Comparison of ENCODE assay signal across 12 cellular contexts in genomic region chrX:153689654-153690465, GRCh38. TPM values are rescaled to one million over a fixed set of nuclear protein-coding genes. Genes with fewer than 3 reads are reported as not detected.
A peak's percentile ranks its signal among the peaks of the same experiment; 100 is the strongest.
DNase-seq lines count a peak whose midpoint lies in the region; ATAC-seq, FAIRE-seq and TF ChIP-seq lines count a peak whose summit lies in the region.
"Had no signal": no experiment of that assay in that cellular context is flagged by ENCODE, and none has a peak within 500 bp of the region (broad histone marks: within the 10 kb centered on the region; RNA-seq: fewer than 3 reads in every experiment).

No MANE protein-coding gene starts in this region.

- H3K9me3 Mint-ChIP-seq in astrocyte (ENCODE audit: unreplicated experiment) (no peaks in the 10 kb centered on the region), CD14-positive monocyte (peaks cover 0 to 7% (median 2%) of the 10 kb centered on the region in 7 donors)
- no peaks in the 10 kb centered on the region for H3K9me3 Mint-ChIP-seq in activated T-helper 17 cell treated with anti-CD3 and anti-CD28 coated beads, Interleukin-2, amount 50 U/mL, for 72 hours
- H3K9me3 Mint-ChIP-seq: activated naive CD8-positive, alpha-beta T cell treated with anti-CD3 and anti-CD28 coated beads, Interleukin-2, amount 10 ng/mL, durations not matched to agents 7 days and 5 days had no signal

- H2AFZ ChIP-seq in astrocyte (ENCODE audit: low read depth, low read length): no peak overlapping the region

- H3K4me3 Mint-ChIP-seq in astrocyte (ENCODE audit: unreplicated experiment) (peak overlapping the region; percentile 76), CD14-positive monocyte (peak overlapping the region in 1 of 2 donors; percentile 51)
- no peak overlapping the region for H3K4me3 Mint-ChIP-seq in activated T-helper 17 cell treated with anti-CD3 and anti-CD28 coated beads, Interleukin-2, amount 50 U/mL, for 72 hours
- H3K4me3 Mint-ChIP-seq: activated naive CD8-positive, alpha-beta T cell treated with anti-CD3 and anti-CD28 coated beads, Interleukin-2, amount 10 ng/mL, durations not matched to agents 7 days and 5 days had no signal

- H3K4me1 Mint-ChIP-seq in astrocyte (ENCODE audit: low read depth, unreplicated experiment) (peaks cover 2% of the 10 kb centered on the region), CD14-positive monocyte (peaks cover 12% of the 10 kb centered on the region)
- no peaks in the 10 kb centered on the region for H3K4me1 Mint-ChIP-seq in activated T-helper 17 cell treated with anti-CD3 and anti-CD28 coated beads, Interleukin-2, amount 50 U/mL, for 72 hours
- H3K4me1 Mint-ChIP-seq: activated naive CD8-positive, alpha-beta T cell treated with anti-CD3 and anti-CD28 coated beads, Interleukin-2, amount 10 ng/mL, durations not matched to agents 7 days and 5 days had no signal

- no peak overlapping the region for H3K9ac ChIP-seq in astrocyte (ENCODE audit: low read length)

- no peak overlapping the region for H3K27ac Mint-ChIP-seq in astrocyte (ENCODE audit: unreplicated experiment)
- no peak overlapping the region for H3K27ac Mint-ChIP-seq in activated T-helper 17 cell treated with anti-CD3 and anti-CD28 coated beads, Interleukin-2, amount 50 U/mL, for 72 hours
- no peak overlapping the region for H3K27ac Mint-ChIP-seq in CD14-positive monocyte
- H3K27ac Mint-ChIP-seq: activated naive CD8-positive, alpha-beta T cell treated with anti-CD3 and anti-CD28 coated beads, Interleukin-2, amount 10 ng/mL, durations not matched to agents 7 days and 5 days had no signal

- H3K4me1 ChIP-seq in astrocyte (ENCODE audit: insufficient read depth, low read length): peaks cover 11% of the 10 kb centered on the region
- no peaks in the 10 kb centered on the region for H3K4me1 ChIP-seq in right cardiac atrium (ENCODE audit: control insufficient read depth, insufficient read depth, low read length)
- H3K4me1 ChIP-seq: SJCRH30 had no signal

- H3K36me3 ChIP-seq in astrocyte (ENCODE audit: insufficient read depth, low read length): no peaks in the 10 kb centered on the region
- H3K36me3 ChIP-seq: SJCRH30 had no signal

- DNase-seq in DMS53 (lab: John Stamatoyannopoulos, UW) (peak; percentile 29), DMS53 treated with DMSO at 0.1 percent for 48 hours (lab: John Stamatoyannopoulos, UW; ENCODE audit: unreplicated experiment) (no peak), astrocyte (ENCODE audit: low read depth) (no peak), right cardiac atrium (peak in 2 of 3 donors; percentile 37 to 63), CD14-positive monocyte (ENCODE audit: low spot score) (no peak)
- DNase-seq: activated naive CD8-positive, alpha-beta T cell treated with anti-CD3 and anti-CD28 coated beads, Interleukin-2, amount 10 ng/mL, durations not matched to agents 7 days and 5 days had no signal

- H3K9me3 ChIP-seq in astrocyte (ENCODE audit: insufficient read depth, low read depth, low read length) (no peaks in the 10 kb centered on the region), right cardiac atrium (ENCODE audit: control insufficient read depth, low read length) (no peaks in the 10 kb centered on the region)
- H3K9me3 ChIP-seq: A549, SJCRH30 had no signal

- H3K27ac ChIP-seq in astrocyte (ENCODE audit: low read depth, low read length) (no peak overlapping the region), right cardiac atrium (ENCODE audit: low read length) (peak overlapping the region; percentile 69), temporal lobe (ENCODE audit: low read depth, low read length) (peak overlapping the region; percentile 83)
- H3K27ac ChIP-seq: A549, SJCRH30 had no signal

- H3K36me3 Mint-ChIP-seq in astrocyte (ENCODE audit: low read depth, unreplicated experiment): no peaks in the 10 kb centered on the region
- H3K36me3 Mint-ChIP-seq in activated T-helper 17 cell treated with anti-CD3 and anti-CD28 coated beads, Interleukin-2, amount 50 U/mL, for 72 hours (ENCODE audit: low read depth): no peaks in the 10 kb centered on the region
- H3K36me3 Mint-ChIP-seq in CD14-positive monocyte: peaks cover 0 to 2% of the 10 kb centered on the region in 2 donors
- H3K36me3 Mint-ChIP-seq: activated naive CD8-positive, alpha-beta T cell treated with anti-CD3 and anti-CD28 coated beads, Interleukin-2, amount 10 ng/mL, durations not matched to agents 7 days and 5 days had no signal

- WGBS in right cardiac atrium: 76% methylated on average over 19 of the region's 19 CpGs

- intact Hi-C loops in right cardiac atrium (cut with DNase I): no loop called here
- intact Hi-C loops in CD14-positive monocyte (cut with micrococcal nuclease): no loop called here

- H3K27me3 Mint-ChIP-seq in astrocyte (ENCODE audit: low read depth, unreplicated experiment) (no peaks in the 10 kb centered on the region), CD14-positive monocyte (ENCODE audit: low read depth in 3 of 3) (peaks cover 29 to 63% (median 44%) of the 10 kb centered on the region in 3 donors)
- H3K27me3 Mint-ChIP-seq in activated T-helper 17 cell treated with anti-CD3 and anti-CD28 coated beads, Interleukin-2, amount 50 U/mL, for 72 hours: no peaks in the 10 kb centered on the region

- no peaks in the 10 kb centered on the region for H3K27me3 ChIP-seq in astrocyte (ENCODE audit: insufficient read depth, low read length)
- no peaks in the 10 kb centered on the region for H3K27me3 ChIP-seq in right cardiac atrium (ENCODE audit: control insufficient read depth, insufficient read depth)
- H3K27me3 ChIP-seq: SJCRH30 had no signal

- FAIRE-seq in astrocyte (lab: Jason Lieb, UNC): no peak
- FAIRE-seq: A549, GM19239 had no signal

- peak; percentile 8 for TF ChIP-seq CTCF in astrocyte (IDR thresholded peaks at IDR 0.05; ENCODE audit: insufficient read depth, low read depth, low read length)
- no peak for TF ChIP-seq CTCF in CD14-positive monocyte (IDR thresholded peaks at IDR 0.05)

- peaks cover 10% of the 10 kb centered on the region for H4K20me1 ChIP-seq in astrocyte (ENCODE audit: insufficient read depth, low read length)

- peaks cover 5% of the 10 kb centered on the region for H3K79me2 ChIP-seq in astrocyte (ENCODE audit: insufficient read depth, low read length)

- peak overlapping the region; percentile 76 for H3K4me2 ChIP-seq in astrocyte (ENCODE audit: low read length)

- H3K4me3 ChIP-seq in astrocyte (ENCODE audit: insufficient read depth, low read depth, low read length) (peak overlapping the region; percentile 17), right cardiac atrium (ENCODE audit: low read length) (peak overlapping the region; percentile 82)
- H3K4me3 ChIP-seq: A549 had no signal

- ATAC-seq in right cardiac atrium (no peak), GM19324 (IDR thresholded peaks at IDR 0.05; ENCODE audit: low FRiP score, unreplicated experiment) (no peak)
- no peak for ATAC-seq in activated T-helper 17 cell treated with anti-CD3 and anti-CD28 coated beads, Interleukin-2, amount 50 U/mL, for 72 hours (replicated peaks)

RNA-seq across cellular contexts. Expression of gene SLC6A8, which starts 2.1 kb away (rescaled TPM):
- total RNA-seq in astrocyte (52.6 and 57.9 TPM in 2 replicates), right cardiac atrium (100 to 1,000 TPM; 107 to 191 (median 151) TPM), temporal lobe (13.8 TPM)
- polyA plus RNA-seq in right cardiac atrium (131 TPM), CD14-positive monocyte (under 1 TPM; 0.23 to 0.85 TPM)
- total RNA-seq in activated T-helper 17 cell treated with anti-CD3 and anti-CD28 coated beads, Interleukin-2, amount 50 U/mL, for 72 hours: 10 to 100 TPM in 1 of 2 donors, 1 to 10 TPM in 1; 1.1 to 26.1 TPM

RNA-seq across cellular contexts. Expression of gene PNCK, which starts 16.2 kb away (rescaled TPM):
- total RNA-seq in astrocyte: 0.65 and 1.1 TPM in 2 replicates
- 10 to 100 TPM in 2 of 4 donors, 1 to 10 TPM in 2; 7.8 to 12.4 (median 11.0) TPM for total RNA-seq in right cardiac atrium
- polyA plus RNA-seq in right cardiac atrium: 9.1 TPM
- total RNA-seq in temporal lobe: 27.3 TPM
- 10 to 100 TPM in 1 of 2 donors, 1 to 10 TPM in 1; 1.6 to 16.7 TPM for total RNA-seq in activated T-helper 17 cell treated with anti-CD3 and anti-CD28 coated beads, Interleukin-2, amount 50 U/mL, for 72 hours
- polyA plus RNA-seq in CD14-positive monocyte: not detected
- total RNA-seq: SJCRH30 had no signal

RNA-seq across cellular contexts. Expression of gene BCAP31, which starts 34.3 kb away (rescaled TPM):
- 219 and 222 TPM in 2 replicates for total RNA-seq in astrocyte
- 100 to 1,000 TPM; 111 to 143 (median 123) TPM for total RNA-seq in right cardiac atrium
- 149 TPM for polyA plus RNA-seq in right cardiac atrium
- 44.3 TPM for total RNA-seq in temporal lobe
- 100 to 1,000 TPM; 115 to 170 TPM for total RNA-seq in activated T-helper 17 cell treated with anti-CD3 and anti-CD28 coated beads, Interleukin-2, amount 50 U/mL, for 72 hours
- polyA plus RNA-seq in CD14-positive monocyte: 100 to 1,000 TPM; 288 to 294 TPM

RNA-seq across cellular contexts. Expression of gene ABCD1, which starts 34.8 kb away (rescaled TPM):
- 27.2 and 30.5 TPM in 2 replicates for total RNA-seq in astrocyte
- 10 to 100 TPM; 14.1 to 15.9 (median 15.5) TPM for total RNA-seq in right cardiac atrium
- 11.0 TPM for polyA plus RNA-seq in right cardiac atrium
- total RNA-seq in temporal lobe: 3.4 TPM
- 1 to 10 TPM; 6.7 to 9.4 TPM for total RNA-seq in activated T-helper 17 cell treated with anti-CD3 and anti-CD28 coated beads, Interleukin-2, amount 50 U/mL, for 72 hours
- polyA plus RNA-seq in CD14-positive monocyte: 1 to 10 TPM; 5.6 to 5.8 TPM

RNA-seq across cellular contexts. Expression of gene DUSP9, which starts 42.9 kb away (rescaled TPM):
- total RNA-seq in astrocyte (0.20 and 0.36 TPM in 2 replicates), right cardiac atrium (under 1 TPM in 1 of 4 donors, not detected in 3; 0.14 TPM), temporal lobe (1.7 TPM)
- polyA plus RNA-seq in right cardiac atrium (not detected), CD14-positive monocyte (not detected)
- total RNA-seq in activated T-helper 17 cell treated with anti-CD3 and anti-CD28 coated beads, Interleukin-2, amount 50 U/mL, for 72 hours: under 1 TPM in 1 of 2 donors, not detected in 1; 0.13 TPM
- total RNA-seq: activated naive CD8-positive, alpha-beta T cell treated with anti-CD3 and anti-CD28 coated beads, Interleukin-2, amount 10 ng/mL, durations not matched to agents 7 days and 5 days had no signal

Comparison
In these comparisons a context has a peak if more than half of its experiments do, and no peak if none do; other contexts are left out.
1. DNase-seq: peak in DMS53 (single experiment) and right cardiac atrium (2 of 3); none in DMS53 treated with DMSO at 0.1 percent for 48 hours (single experiment), astrocyte (single experiment) and CD14-positive monocyte (single experiment).